In the genomic region with DNA sequence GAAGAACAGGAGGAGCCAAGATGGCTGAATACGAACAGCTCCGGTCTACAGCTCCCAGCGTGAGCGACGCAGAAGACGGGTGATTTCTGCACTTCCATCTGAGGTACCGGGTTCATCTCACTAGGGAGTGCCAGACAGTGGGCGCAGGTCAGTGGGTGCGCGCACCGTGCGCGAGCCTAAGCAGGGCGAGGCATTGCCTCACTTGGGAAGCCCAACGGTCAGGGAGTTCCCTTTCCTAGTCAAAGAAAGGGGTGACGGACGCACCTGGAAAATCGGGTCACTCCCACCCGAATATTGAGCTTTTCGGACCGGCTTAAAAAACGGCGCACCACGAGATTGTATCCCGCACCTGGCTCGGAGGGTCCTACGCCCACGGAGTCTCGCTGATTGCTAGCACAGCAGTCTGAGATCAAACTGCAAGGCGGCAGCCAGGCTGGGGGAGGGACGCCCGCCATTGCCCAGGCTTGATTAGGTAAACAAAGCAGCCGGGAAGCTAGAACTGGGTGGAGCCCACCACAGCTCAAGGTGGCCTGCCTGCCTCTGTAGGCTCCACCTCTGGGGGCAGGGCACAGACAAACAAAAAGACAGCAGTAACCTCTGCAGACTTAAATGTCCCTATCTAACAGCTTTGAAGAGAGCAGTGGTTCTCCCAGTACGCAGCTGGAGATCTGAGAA, we compare ENCODE assay signal across 1 cellular context.
TF ChIP-seq lines count a peak whose summit lies in the region.

No MANE protein-coding gene starts in this region.

TF ChIP-seq in HepG2, 621 proteins besides CTCF, POLR2A, EP300 and RAD21:
- 0 out of 2 replicates have a peak, but pooled peaks have one; percentile 16 for TF ChIP-seq HOXA3 (CRISPR knock-in tag; IDR thresholded peaks at IDR 0.05)
